In genomic region chr3:71060536-71060935, GRCh38 we compare ENCODE assay signal across 13 cellular contexts.
A peak's percentile ranks its signal among the peaks of the same experiment; 100 is the strongest.
DNase-seq lines count a peak whose midpoint lies in the region; ATAC-seq, FAIRE-seq and TF ChIP-seq lines count a peak whose summit lies in the region.
"Had no signal": no experiment of that assay in that cellular context is flagged by ENCODE, and none has a peak within 500 bp of the region (broad histone marks: within the 10 kb centered on the region; RNA-seq: fewer than 3 reads in every experiment).

No MANE protein-coding gene starts in this region.

- H3K36me3 Mint-ChIP-seq in central memory CD8-positive, alpha-beta T cell (ENCODE audit: insufficient read depth) = peaks cover 6% of the 10 kb centered on the region
- no peaks in the 10 kb centered on the region for H3K36me3 Mint-ChIP-seq in natural killer cell treated with Interleukin-12 subunit alpha and Interleukin-12 subunit beta and Interleukin-15 and Interleukin-18, amount 100 ng/mL, for 72 hours

- peak; percentile 91 for DNase-seq in HepG2 (ENCODE audit: low spot score)
- no peak for DNase-seq in right lobe of liver
- DNase-seq in central memory CD8-positive, alpha-beta T cell (ENCODE audit: low spot score in 2 of 2) = no peak
- DNase-seq in natural killer cell treated with Interleukin-12 subunit alpha and Interleukin-12 subunit beta and Interleukin-15 and Interleukin-18, amount 100 ng/mL, for 72 hours (ENCODE audit: low spot score) = no peak
- no peak for DNase-seq in effector CD4-positive, alpha-beta T cell
- DNase-seq: activated T-cell treated with anti-CD3 and anti-CD28 coated beads, Interleukin-2, amount 50 U/mL, for 72 hours; islet precursor cell; NCI-H1436 treated with DMSO at 0.1 percent for 48 hours; NCI-H69 had no signal

- no peaks in the 10 kb centered on the region for H3K9me3 Mint-ChIP-seq in central memory CD8-positive, alpha-beta T cell
- no peaks in the 10 kb centered on the region for H3K9me3 Mint-ChIP-seq in natural killer cell treated with Interleukin-12 subunit alpha and Interleukin-12 subunit beta and Interleukin-15 and Interleukin-18, amount 100 ng/mL, for 72 hours
- H3K9me3 Mint-ChIP-seq: activated T-cell treated with anti-CD3 and anti-CD28 coated beads, Interleukin-2, amount 50 U/mL, for 72 hours had no signal

- H3K9me3 ChIP-seq in HepG2 (ENCODE audit: low read length) (no peaks in the 10 kb centered on the region), right lobe of liver (no peaks in the 10 kb centered on the region), muscle layer of duodenum (ENCODE audit: control insufficient read depth in 1 of 2, low read length in 2 of 2) (no peaks in the 10 kb centered on the region)

- WGBS in HepG2 (ENCODE audit: low lambda C conversion rate) = 2% methylated on average over 2 of the region's 2 CpGs
- WGBS in right lobe of liver (ENCODE audit: insufficient coverage, low coverage, low lambda C conversion rate, missing lambda C conversion rate) = 42% methylated on average over 2 of the region's 2 CpGs

- no TSS peak for BruUV-seq in HepG2 (replicated peaks; lab: Mats Ljungman, UMichigan)

- H3K27me3 Mint-ChIP-seq in central memory CD8-positive, alpha-beta T cell = no peaks in the 10 kb centered on the region
- H3K27me3 Mint-ChIP-seq in natural killer cell treated with Interleukin-12 subunit alpha and Interleukin-12 subunit beta and Interleukin-15 and Interleukin-18, amount 100 ng/mL, for 72 hours = no peaks in the 10 kb centered on the region

- peak overlapping the region; percentile 71 for H3K27ac ChIP-seq in HepG2 (ENCODE audit: extremely low read length, insufficient read depth, low read length)
- peak overlapping the region in 1 of 3 donors; percentile 11 for H3K27ac ChIP-seq in right lobe of liver
- H3K27ac ChIP-seq in muscle layer of duodenum (ENCODE audit: low read length) = peak overlapping the region; percentile 93

- POLR2A ChIA-PET in HepG2 (lab: Yijun Ruan, JAX) = interaction anchor here (0.7 to 5.5 kb wide), 13 partner anchors 10 to 524 kb away, joined by 3 to 65 read pairs (median 5); partner anchors contain the start of gene FOXP1

- TF ChIP-seq POLR2A in HepG2 (IDR thresholded peaks at IDR 0.05; ENCODE audit: insufficient read depth in 1 of 2, low read depth in 2 of 2, low read length in 2 of 2) (no peak), right lobe of liver (IDR thresholded peaks at IDR 0.05) (no peak)

- H3K4me1 ChIP-seq in HepG2 (ENCODE audit: insufficient read depth, low read length) (peaks cover 77% of the 10 kb centered on the region), right lobe of liver (peaks cover 0 to 53% (median 0%) of the 10 kb centered on the region in 4 donors), muscle layer of duodenum (ENCODE audit: control insufficient read depth in 1 of 2, insufficient read depth in 2 of 2, low read length in 2 of 2) (peaks cover 31 to 54% of the 10 kb centered on the region in 2 donors)

- TF ChIP-seq CTCF in HepG2 (CRISPR knock-in tag; IDR thresholded peaks at IDR 0.05) (no peak), right lobe of liver (IDR thresholded peaks at IDR 0.05) (no peak)

- H3K27ac Mint-ChIP-seq in central memory CD8-positive, alpha-beta T cell (ENCODE audit: low read depth) = no peak overlapping the region
- H3K27ac Mint-ChIP-seq in natural killer cell treated with Interleukin-12 subunit alpha and Interleukin-12 subunit beta and Interleukin-15 and Interleukin-18, amount 100 ng/mL, for 72 hours = no peak overlapping the region
- H3K27ac Mint-ChIP-seq: activated T-cell treated with anti-CD3 and anti-CD28 coated beads, Interleukin-2, amount 50 U/mL, for 72 hours had no signal

- H3K9ac ChIP-seq in HepG2 (ENCODE audit: insufficient read depth, low read depth, low read length) = peak overlapping the region; percentile 43; the same call in 1 of the 2 replicates

- H3K4me2 ChIP-seq in HepG2 (ENCODE audit: low read depth, low read length) = peak overlapping the region; percentile 89

- no peaks in the 10 kb centered on the region for H3K36me3 ChIP-seq in HepG2 (replicated peaks in 1 of 2; ENCODE audit: control insufficient read depth in 1 of 2, insufficient read depth in 2 of 2, low read length in 2 of 2)
- no peaks in the 10 kb centered on the region for H3K36me3 ChIP-seq in right lobe of liver
- H3K36me3 ChIP-seq in muscle layer of duodenum (ENCODE audit: control insufficient read depth in 1 of 2, insufficient read depth in 2 of 2, low read length in 2 of 2) = peaks cover 0 to 26% of the 10 kb centered on the region in 2 donors

- peak; percentile 80 for FAIRE-seq in HepG2 (lab: Jason Lieb, UNC)
- FAIRE-seq: bronchial epithelial cell had no signal

- no peak overlapping the region for H2AFZ ChIP-seq in HepG2 (ENCODE audit: low read length)

- no peak for TF ChIP-seq RAD21 in HepG2 (CRISPR knock-in tag; IDR thresholded peaks at IDR 0.05)

- peaks cover 5% of the 10 kb centered on the region; the same call in 1 of the 2 replicates for H4K20me1 ChIP-seq in HepG2 (ENCODE audit: insufficient read depth, low read length)

- H3K4me3 ChIP-seq in HepG2 (replicated peaks in 1 of 3; ENCODE audit: insufficient read depth in 1 of 3, low read depth in 2 of 3, low read length in 3 of 3) (peak overlapping the region; percentile 17 to 27 (median 21); a peak in 4 of 6 replicates), right lobe of liver (no peak overlapping the region), muscle layer of duodenum (ENCODE audit: low read depth in 1 of 2, low read length in 2 of 2) (peak overlapping the region; percentile 79 to 93)

- H3K4me3 Mint-ChIP-seq in central memory CD8-positive, alpha-beta T cell = peak overlapping the region; percentile 29
- H3K4me3 Mint-ChIP-seq in natural killer cell treated with Interleukin-12 subunit alpha and Interleukin-12 subunit beta and Interleukin-15 and Interleukin-18, amount 100 ng/mL, for 72 hours = no peak overlapping the region
- H3K4me3 Mint-ChIP-seq: activated T-cell treated with anti-CD3 and anti-CD28 coated beads, Interleukin-2, amount 50 U/mL, for 72 hours had no signal

- in situ Hi-C loops in HepG2 (cut with HindIII; ENCODE audit: extremely low pct_ligation_motif_present, low pct_unique_long_range_greater_than_20kb) = no loop called here

- H3K79me2 ChIP-seq in HepG2 (ENCODE audit: insufficient read depth, low read length) = peaks cover 94% of the 10 kb centered on the region

- TF ChIP-seq EP300 in HepG2 (IDR thresholded peaks at IDR 0.05; ENCODE audit: low read depth in 2 of 2, low read length in 2 of 2) (peak; percentile 59 to 96; a peak in 3 of 4 replicates), HepG2 (CRISPR knock-in tag; IDR thresholded peaks at IDR 0.05; ENCODE audit: borderline replicate concordance) (peak; percentile 92)

- H3K27me3 ChIP-seq in HepG2 (ENCODE audit: control insufficient read depth in 1 of 2, insufficient read depth in 2 of 2, low read length in 2 of 2) (no peaks in the 10 kb centered on the region; a peak in 1 of 5 replicates), right lobe of liver (no peaks in the 10 kb centered on the region), muscle layer of duodenum (ENCODE audit: low read depth, low read length) (no peaks in the 10 kb centered on the region)

- CTCF ChIA-PET in HepG2 (lab: Yijun Ruan, JAX; ENCODE audit: low intra/inter-chr PET ratio, low total read pairs) = no interaction called here

- peaks cover 47% of the 10 kb centered on the region for H3K4me1 Mint-ChIP-seq in central memory CD8-positive, alpha-beta T cell
- peaks cover 23 to 40% of the 10 kb centered on the region in 2 donors for H3K4me1 Mint-ChIP-seq in natural killer cell treated with Interleukin-12 subunit alpha and Interleukin-12 subunit beta and Interleukin-15 and Interleukin-18, amount 100 ng/mL, for 72 hours (ENCODE audit: low read depth in 2 of 2)

- intact Hi-C loops in HepG2 (cut with micrococcal nuclease; ENCODE audit: unreplicated experiment) = loop anchor here (5.0 to 10.0 kb wide), 2 partner anchors 53 to 94 kb away; no protein-coding TSS in a partner anchor
- intact Hi-C loops in right lobe of liver (cut with DNase I) = loop anchor here in 1 of 2 donors (10.0 kb wide), 1 partner anchor 56 kb away; no protein-coding TSS in a partner anchor

- no peak for ATAC-seq in HepG2
- no peak for ATAC-seq in right lobe of liver
- no peak for ATAC-seq in central memory CD8-positive, alpha-beta T cell (replicated peaks; ENCODE audit: extremely low read depth, poor library complexity, severe bottlenecking)
- no peak for ATAC-seq in GM21786 (IDR thresholded peaks at IDR 0.05; ENCODE audit: unreplicated experiment)
- ATAC-seq in natural killer cell treated with Interleukin-12 subunit alpha and Interleukin-12 subunit beta and Interleukin-15 and Interleukin-18, amount 100 ng/mL, for 72 hours = no peak
- ATAC-seq in HG03432 (IDR thresholded peaks at IDR 0.05; ENCODE audit: unreplicated experiment) = no peak
- ATAC-seq: activated T-cell treated with anti-CD3 and anti-CD28 coated beads, Interleukin-2, amount 50 U/mL, for 72 hours had no signal

TF ChIP-seq in HepG2, 621 proteins besides CTCF, POLR2A, EP300 and RAD21 (continues in another document):
- no peak for TF ChIP-seq ZBTB20 (CRISPR knock-in tag; IDR thresholded peaks at IDR 0.05; ENCODE audit: borderline replicate concordance, low read depth)
- TF ChIP-seq KAT8 (CRISPR knock-in tag; IDR thresholded peaks at IDR 0.05) = peak; percentile 57; the same call in 1 of the 2 replicates
- TF ChIP-seq SOX13 (IDR thresholded peaks at IDR 0.05) = peak; percentile 46; the same call in 1 of the 2 replicates
- TF ChIP-seq SOX13 (CRISPR knock-in tag; conservative IDR thresholded peaks at IDR 0.05 in 1 of 2, IDR thresholded peaks at IDR 0.05 in 1 of 2) = peak in 1 of 2 experiments; percentile 94; a peak in 2 of 4 replicates
- no peak for TF ChIP-seq KLF12 (CRISPR knock-in tag; IDR thresholded peaks at IDR 0.05; ENCODE audit: borderline replicate concordance)
- TF ChIP-seq NFRKB (IDR thresholded peaks at IDR 0.05) = no peak
- peak; percentile 41; the same call in 1 of the 2 replicates for TF ChIP-seq HOMEZ (CRISPR knock-in tag; IDR thresholded peaks at IDR 0.05; ENCODE audit: low read depth)
- TF ChIP-seq RARA (CRISPR knock-in tag; IDR thresholded peaks at IDR 0.05) = peak; percentile 69
- TF ChIP-seq SATB2 (CRISPR knock-in tag; IDR thresholded peaks at IDR 0.05) = no peak
- TF ChIP-seq KLF9 (CRISPR knock-in tag; IDR thresholded peaks at IDR 0.05; ENCODE audit: low read depth) = no peak
- TF ChIP-seq ZNF234 (CRISPR knock-in tag; conservative IDR thresholded peaks at IDR 0.05) = no peak

Comparison
In these comparisons a context has a peak if more than half of its experiments do, and no peak if none do; other contexts are left out.
1. H3K4me3 ChIP-seq: peak in HepG2 (3 of 3) and muscle layer of duodenum (2 of 2); none in right lobe of liver (0 of 3).